In genomic region chr12:111605931-111606625, GRCh38 we compare ENCODE assay signal across 2 cellular contexts.
TF ChIP-seq lines count a peak whose summit lies in the region.

No MANE protein-coding gene starts in this region.

TF ChIP-seq in IMR-90, 13 proteins besides CTCF, POLR2A, EP300 and RAD21:
- TF ChIP-seq SMC3 (IDR thresholded peaks at IDR 0.05; ENCODE audit: low read depth, low read length) (no peak), CHD1 (IDR thresholded peaks at IDR 0.05; ENCODE audit: low read depth, low read length) (no peak), MAFK (IDR thresholded peaks at IDR 0.05; ENCODE audit: low read depth, low read length) (no peak), FOS (IDR thresholded peaks at IDR 0.05; ENCODE audit: low read depth, low read length) (no peak), BHLHE40 (IDR thresholded peaks at IDR 0.05; ENCODE audit: low read depth, low read length) (no peak), ELK1 (IDR thresholded peaks at IDR 0.05; ENCODE audit: borderline replicate concordance, low read depth, low read length) (no peak), MAZ (IDR thresholded peaks at IDR 0.05; ENCODE audit: borderline replicate concordance, low read depth, low read length) (no peak), RFX5 (IDR thresholded peaks at IDR 0.05; ENCODE audit: low read depth, low read length) (no peak), RCOR1 (IDR thresholded peaks at IDR 0.05; ENCODE audit: insufficient replicate concordance, low read length) (no peak), USF2 (IDR thresholded peaks at IDR 0.05; ENCODE audit: low read depth, low read length) (no peak), MXI1 (IDR thresholded peaks at IDR 0.05; ENCODE audit: borderline replicate concordance, low read depth, low read length) (no peak)

TF ChIP-seq in K562, 482 proteins besides CTCF, POLR2A, EP300 and RAD21:
- TF ChIP-seq TFE3 (CRISPR knock-in tag; IDR thresholded peaks at IDR 0.05): peak; percentile 36; the same call in 1 of the 2 replicates
- TF ChIP-seq THRB (CRISPR knock-in tag; conservative IDR thresholded peaks at IDR 0.05): no peak
